In genomic region chr11:10320164-10320563, GRCh38 we compare ENCODE assay signal across 27 cellular contexts.
"Had no signal": no experiment of that assay in that cellular context is flagged by ENCODE, and none has a peak within 500 bp of the region (broad histone marks: within the 10 kb centered on the region; RNA-seq: fewer than 3 reads in every experiment).

No MANE protein-coding gene starts in this region.

- H3K4me3 ChIP-seq: breast epithelium, SK-N-MC had no signal

- H3K4me1 ChIP-seq: breast epithelium had no signal

- H3K4me3 Mint-ChIP-seq: activated CD8-positive, alpha-beta T cell treated with anti-CD3 and anti-CD28 coated beads for 36 hours; activated naive CD4-positive, alpha-beta T cell treated with anti-CD3 and anti-CD28 coated beads, Interleukin-2, amount 10 ng/mL, durations not matched to agents 7 days and 5 days; activated naive CD8-positive, alpha-beta T cell treated with anti-CD3 and anti-CD28 coated beads for 36 hours; activated T-cell treated with anti-CD3 and anti-CD28 coated beads, Interleukin-2, amount 50 U/mL, for 72 hours had no signal

- H3K36me3 ChIP-seq: breast epithelium had no signal

- H3K9me3 ChIP-seq: breast epithelium had no signal

- H3K27ac ChIP-seq: breast epithelium, SK-N-MC, VCaP had no signal

- ATAC-seq: activated CD8-positive, alpha-beta T cell treated with anti-CD3 and anti-CD28 coated beads for 36 hours; activated T-cell treated with anti-CD3 and anti-CD28 coated beads, Interleukin-2, amount 50 U/mL, for 72 hours; PC-3 had no signal

- H3K27ac Mint-ChIP-seq: activated CD8-positive, alpha-beta T cell treated with anti-CD3 and anti-CD28 coated beads for 36 hours; activated naive CD4-positive, alpha-beta T cell treated with anti-CD3 and anti-CD28 coated beads, Interleukin-2, amount 10 ng/mL, durations not matched to agents 7 days and 5 days; activated naive CD8-positive, alpha-beta T cell treated with anti-CD3 and anti-CD28 coated beads for 36 hours; activated T-cell treated with anti-CD3 and anti-CD28 coated beads, Interleukin-2, amount 50 U/mL, for 72 hours had no signal

- H3K9me3 Mint-ChIP-seq: activated CD8-positive, alpha-beta T cell treated with anti-CD3 and anti-CD28 coated beads for 36 hours; activated naive CD4-positive, alpha-beta T cell treated with anti-CD3 and anti-CD28 coated beads, Interleukin-2, amount 10 ng/mL, durations not matched to agents 7 days and 5 days; activated naive CD8-positive, alpha-beta T cell treated with anti-CD3 and anti-CD28 coated beads for 36 hours; activated T-cell treated with anti-CD3 and anti-CD28 coated beads, Interleukin-2, amount 50 U/mL, for 72 hours; activated T-helper 2 cell treated with anti-CD3 and anti-CD28 coated beads, Interferon-gamma antibody, Interleukin-2, Interleukin-4, amounts not matched to agents 10 μg/mL and 5 μg/mL and 100 μg/mL, durations not matched to agents 14 hours and 24 hours and 36 hours had no signal

- DNase-seq: activated CD4-positive, alpha-beta T cell treated with anti-CD3 and anti-CD28 coated beads, Interleukin-2, amount 50 U/mL, for 1 hour; activated CD4-positive, CD25-positive, alpha-beta regulatory T cell; activated CD8-positive, alpha-beta memory T cell treated with anti-CD3 and anti-CD28 coated beads, Interleukin-2, amount 50 U/mL, for 4 hours; activated CD8-positive, alpha-beta T cell treated with anti-CD3 and anti-CD28 coated beads for 36 hours; activated gamma-delta T cell treated with Interleukin-2 at 50 U/mL for 16 hours; activated naive CD4-positive, alpha-beta T cell treated with anti-CD3 and anti-CD28 coated beads, Interleukin-2, amount 10 ng/mL, durations not matched to agents 7 days and 5 days; activated naive CD8-positive, alpha-beta T cell treated with anti-CD3 and anti-CD28 coated beads for 36 hours; activated T-cell treated with anti-CD3 and anti-CD28 coated beads, Interleukin-2, amount 50 U/mL, for 72 hours; anterior cingulate cortex; caudate nucleus; Kasumi-1; KBM-7; NCI-H1048; NCI-H146; NCI-H187 treated with DMSO at 0.1 percent for 48 hours; NCI-H2081 treated with DMSO at 0.1 percent for 48 hours; NCI-H345; NCI-H510A; NCI-H526 treated with DMSO at 0.1 percent for 48 hours; NK-92 treated with Interleukin-12 subunit alpha and Interleukin-12 subunit beta, amount 100 ng/mL, for 24 hours; PC-3; SIG-M5; T-helper 1 cell had no signal

- H3K36me3 Mint-ChIP-seq: activated naive CD4-positive, alpha-beta T cell treated with anti-CD3 and anti-CD28 coated beads, Interleukin-2, amount 10 ng/mL, durations not matched to agents 7 days and 5 days had no signal

- H3K27me3 ChIP-seq: breast epithelium had no signal
